1 cellular context compared by ENCODE assay signal in the genomic region with DNA sequence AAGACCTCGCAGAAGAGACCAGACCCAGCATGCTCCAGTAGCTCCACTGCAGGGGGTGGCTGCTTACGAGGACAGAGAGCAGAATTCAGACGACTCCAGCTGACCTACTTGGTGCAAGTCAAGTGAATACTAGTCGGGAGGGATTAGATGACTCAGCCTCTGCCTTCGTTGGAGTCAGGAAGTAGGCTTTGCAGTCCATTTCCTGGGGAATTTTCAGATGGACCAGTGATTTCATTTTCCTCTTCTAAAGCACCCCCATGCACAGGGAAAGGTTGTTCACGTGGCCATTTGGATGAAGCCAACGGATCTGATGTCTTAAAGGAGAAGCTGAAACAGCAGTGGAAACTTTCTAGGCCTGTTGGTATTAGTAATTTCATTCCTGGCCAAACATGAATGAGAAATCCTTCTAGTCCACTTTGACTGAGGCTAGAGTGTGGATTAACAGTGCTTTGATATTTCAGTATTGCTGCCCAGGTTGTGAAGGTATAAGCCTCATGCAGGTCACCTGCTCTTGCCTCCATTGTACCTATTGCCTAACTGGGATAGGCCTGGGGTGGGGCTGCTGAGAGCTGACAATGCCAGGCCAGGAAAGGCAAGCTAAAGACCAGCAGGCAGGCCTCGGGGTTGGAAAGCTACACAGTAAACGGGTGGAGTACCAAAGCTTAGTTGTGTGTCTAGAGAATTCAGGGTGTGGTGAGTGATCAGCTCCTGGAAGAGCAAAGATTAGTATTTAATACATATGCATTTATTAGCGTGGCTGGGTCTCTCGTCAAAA.
TF ChIP-seq lines count a peak whose summit lies in the region.

No MANE protein-coding gene starts in this region.

TF ChIP-seq in K562, 482 proteins besides CTCF, POLR2A, EP300 and RAD21 (continued from another document):
- TF ChIP-seq, protein P1, sequence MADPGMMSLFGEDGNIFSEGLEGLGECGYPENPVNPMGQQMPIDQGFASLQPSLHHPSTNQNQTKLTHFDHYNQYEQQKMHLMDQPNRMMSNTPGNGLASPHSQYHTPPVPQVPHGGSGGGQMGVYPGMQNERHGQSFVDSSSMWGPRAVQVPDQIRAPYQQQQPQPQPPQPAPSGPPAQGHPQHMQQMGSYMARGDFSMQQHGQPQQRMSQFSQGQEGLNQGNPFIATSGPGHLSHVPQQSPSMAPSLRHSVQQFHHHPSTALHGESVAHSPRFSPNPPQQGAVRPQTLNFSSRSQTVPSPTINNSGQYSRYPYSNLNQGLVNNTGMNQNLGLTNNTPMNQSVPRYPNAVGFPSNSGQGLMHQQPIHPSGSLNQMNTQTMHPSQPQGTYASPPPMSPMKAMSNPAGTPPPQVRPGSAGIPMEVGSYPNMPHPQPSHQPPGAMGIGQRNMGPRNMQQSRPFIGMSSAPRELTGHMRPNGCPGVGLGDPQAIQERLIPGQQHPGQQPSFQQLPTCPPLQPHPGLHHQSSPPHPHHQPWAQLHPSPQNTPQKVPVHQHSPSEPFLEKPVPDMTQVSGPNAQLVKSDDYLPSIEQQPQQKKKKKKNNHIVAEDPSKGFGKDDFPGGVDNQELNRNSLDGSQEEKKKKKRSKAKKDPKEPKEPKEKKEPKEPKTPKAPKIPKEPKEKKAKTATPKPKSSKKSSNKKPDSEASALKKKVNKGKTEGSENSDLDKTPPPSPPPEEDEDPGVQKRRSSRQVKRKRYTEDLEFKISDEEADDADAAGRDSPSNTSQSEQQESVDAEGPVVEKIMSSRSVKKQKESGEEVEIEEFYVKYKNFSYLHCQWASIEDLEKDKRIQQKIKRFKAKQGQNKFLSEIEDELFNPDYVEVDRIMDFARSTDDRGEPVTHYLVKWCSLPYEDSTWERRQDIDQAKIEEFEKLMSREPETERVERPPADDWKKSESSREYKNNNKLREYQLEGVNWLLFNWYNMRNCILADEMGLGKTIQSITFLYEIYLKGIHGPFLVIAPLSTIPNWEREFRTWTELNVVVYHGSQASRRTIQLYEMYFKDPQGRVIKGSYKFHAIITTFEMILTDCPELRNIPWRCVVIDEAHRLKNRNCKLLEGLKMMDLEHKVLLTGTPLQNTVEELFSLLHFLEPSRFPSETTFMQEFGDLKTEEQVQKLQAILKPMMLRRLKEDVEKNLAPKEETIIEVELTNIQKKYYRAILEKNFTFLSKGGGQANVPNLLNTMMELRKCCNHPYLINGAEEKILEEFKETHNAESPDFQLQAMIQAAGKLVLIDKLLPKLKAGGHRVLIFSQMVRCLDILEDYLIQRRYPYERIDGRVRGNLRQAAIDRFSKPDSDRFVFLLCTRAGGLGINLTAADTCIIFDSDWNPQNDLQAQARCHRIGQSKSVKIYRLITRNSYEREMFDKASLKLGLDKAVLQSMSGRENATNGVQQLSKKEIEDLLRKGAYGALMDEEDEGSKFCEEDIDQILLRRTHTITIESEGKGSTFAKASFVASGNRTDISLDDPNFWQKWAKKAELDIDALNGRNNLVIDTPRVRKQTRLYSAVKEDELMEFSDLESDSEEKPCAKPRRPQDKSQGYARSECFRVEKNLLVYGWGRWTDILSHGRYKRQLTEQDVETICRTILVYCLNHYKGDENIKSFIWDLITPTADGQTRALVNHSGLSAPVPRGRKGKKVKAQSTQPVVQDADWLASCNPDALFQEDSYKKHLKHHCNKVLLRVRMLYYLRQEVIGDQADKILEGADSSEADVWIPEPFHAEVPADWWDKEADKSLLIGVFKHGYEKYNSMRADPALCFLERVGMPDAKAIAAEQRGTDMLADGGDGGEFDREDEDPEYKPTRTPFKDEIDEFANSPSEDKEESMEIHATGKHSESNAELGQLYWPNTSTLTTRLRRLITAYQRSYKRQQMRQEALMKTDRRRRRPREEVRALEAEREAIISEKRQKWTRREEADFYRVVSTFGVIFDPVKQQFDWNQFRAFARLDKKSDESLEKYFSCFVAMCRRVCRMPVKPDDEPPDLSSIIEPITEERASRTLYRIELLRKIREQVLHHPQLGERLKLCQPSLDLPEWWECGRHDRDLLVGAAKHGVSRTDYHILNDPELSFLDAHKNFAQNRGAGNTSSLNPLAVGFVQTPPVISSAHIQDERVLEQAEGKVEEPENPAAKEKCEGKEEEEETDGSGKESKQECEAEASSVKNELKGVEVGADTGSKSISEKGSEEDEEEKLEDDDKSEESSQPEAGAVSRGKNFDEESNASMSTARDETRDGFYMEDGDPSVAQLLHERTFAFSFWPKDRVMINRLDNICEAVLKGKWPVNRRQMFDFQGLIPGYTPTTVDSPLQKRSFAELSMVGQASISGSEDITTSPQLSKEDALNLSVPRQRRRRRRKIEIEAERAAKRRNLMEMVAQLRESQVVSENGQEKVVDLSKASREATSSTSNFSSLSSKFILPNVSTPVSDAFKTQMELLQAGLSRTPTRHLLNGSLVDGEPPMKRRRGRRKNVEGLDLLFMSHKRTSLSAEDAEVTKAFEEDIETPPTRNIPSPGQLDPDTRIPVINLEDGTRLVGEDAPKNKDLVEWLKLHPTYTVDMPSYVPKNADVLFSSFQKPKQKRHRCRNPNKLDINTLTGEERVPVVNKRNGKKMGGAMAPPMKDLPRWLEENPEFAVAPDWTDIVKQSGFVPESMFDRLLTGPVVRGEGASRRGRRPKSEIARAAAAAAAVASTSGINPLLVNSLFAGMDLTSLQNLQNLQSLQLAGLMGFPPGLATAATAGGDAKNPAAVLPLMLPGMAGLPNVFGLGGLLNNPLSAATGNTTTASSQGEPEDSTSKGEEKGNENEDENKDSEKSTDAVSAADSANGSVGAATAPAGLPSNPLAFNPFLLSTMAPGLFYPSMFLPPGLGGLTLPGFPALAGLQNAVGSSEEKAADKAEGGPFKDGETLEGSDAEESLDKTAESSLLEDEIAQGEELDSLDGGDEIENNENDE (IDR thresholded peaks at IDR 0.05; ENCODE audit: low read depth, low read length) = no peak
TF ChIP-seq in K562: peak in this region for 11.
